In genomic region chr19:50548191-50549058, GRCh38 we compare ENCODE assay signal across 36 cellular contexts. TPM values are rescaled to one million over a fixed set of nuclear protein-coding genes. Genes with fewer than 3 reads are reported as not detected.
A peak's percentile ranks its signal among the peaks of the same experiment; 100 is the strongest.
DNase-seq lines count a peak whose midpoint lies in the region; ATAC-seq and TF ChIP-seq lines count a peak whose summit lies in the region.
"Had no signal": no experiment of that assay in that cellular context is flagged by ENCODE, and none has a peak within 500 bp of the region (broad histone marks: within the 10 kb centered on the region; RNA-seq: fewer than 3 reads in every experiment).

No MANE protein-coding gene starts in this region.

- intact Hi-C loops in uterus (cut with DNase I; ENCODE audit: low total_unique reads) = no loop called here

- H3K27me3 Mint-ChIP-seq in stimulated activated naive CD8-positive, alpha-beta T cell treated with anti-CD3 and anti-CD28 coated beads, Interleukin-15, amount 100 ng/mL, for 72 hours = peaks cover 48% of the 10 kb centered on the region

- no peak overlapping the region for H3K18ac ChIP-seq in trophoblast cell (ENCODE audit: low read length)

- H3K4me1 ChIP-seq in trophoblast cell (ENCODE audit: control insufficient read depth in 1 of 2, insufficient read depth in 2 of 2, low read length in 2 of 2) = no peaks in the 10 kb centered on the region
- no peaks in the 10 kb centered on the region for H3K4me1 ChIP-seq in uterus
- H3K4me1 ChIP-seq: parathyroid adenoma had no signal

- no peak overlapping the region for H2AK5ac ChIP-seq in trophoblast cell (ENCODE audit: low read length)

- H4K12ac ChIP-seq in trophoblast cell (ENCODE audit: low read depth, low read length) = no peak overlapping the region

- peaks cover 10% of the 10 kb centered on the region for H3K9me3 ChIP-seq in trophoblast cell (ENCODE audit: insufficient read depth, low read depth, low read length)
- no peaks in the 10 kb centered on the region for H3K9me3 ChIP-seq in uterus
- H3K9me3 ChIP-seq: heart left ventricle, upper lobe of left lung had no signal

- no peak overlapping the region for H3K27ac Mint-ChIP-seq in stimulated activated naive CD8-positive, alpha-beta T cell treated with anti-CD3 and anti-CD28 coated beads, Interleukin-15, amount 100 ng/mL, for 72 hours
- H3K27ac Mint-ChIP-seq: activated CD4-positive, alpha-beta T cell treated with anti-CD3 and anti-CD28 coated beads, Interleukin-2, amount 10 ng/mL, durations not matched to agents 7 days and 5 days; activated naive CD8-positive, alpha-beta T cell treated with anti-CD3 and anti-CD28 coated beads for 36 hours; activated T-cell treated with anti-CD3 and anti-CD28 coated beads, Interleukin-2, amount 50 U/mL, for 24 hours; CD4-positive, alpha-beta T cell; dendritic cell treated with granulocyte-macrophage colony-stimulating factor and Interleukin-4, amounts not matched to agents 40 ng/mL and 50 ng/mL, for 4 days; GM23338; HFFc6; nephron; WTC11 had no signal

- no peaks in the 10 kb centered on the region for H3K9me3 Mint-ChIP-seq in stimulated activated naive CD8-positive, alpha-beta T cell treated with anti-CD3 and anti-CD28 coated beads, Interleukin-15, amount 100 ng/mL, for 72 hours
- H3K9me3 Mint-ChIP-seq: activated CD4-positive, alpha-beta T cell treated with anti-CD3 and anti-CD28 coated beads, Interleukin-2, amount 10 ng/mL, durations not matched to agents 7 days and 5 days; activated naive CD8-positive, alpha-beta T cell treated with anti-CD3 and anti-CD28 coated beads for 36 hours; activated T-cell treated with anti-CD3 and anti-CD28 coated beads, Interleukin-2, amount 50 U/mL, for 24 hours; CD4-positive, alpha-beta T cell; dendritic cell treated with granulocyte-macrophage colony-stimulating factor and Interleukin-4, amounts not matched to agents 40 ng/mL and 50 ng/mL, for 4 days; HFFc6; nephron; WTC11 had no signal

- H3K14ac ChIP-seq in trophoblast cell (ENCODE audit: low read length) = no peak overlapping the region

- H3K4me1 Mint-ChIP-seq in stimulated activated naive CD8-positive, alpha-beta T cell treated with anti-CD3 and anti-CD28 coated beads, Interleukin-15, amount 100 ng/mL, for 72 hours = peaks cover 13% of the 10 kb centered on the region
- H3K4me1 Mint-ChIP-seq: activated CD4-positive, alpha-beta T cell treated with anti-CD3 and anti-CD28 coated beads, Interleukin-2, amount 10 ng/mL, durations not matched to agents 7 days and 5 days; activated naive CD8-positive, alpha-beta T cell treated with anti-CD3 and anti-CD28 coated beads for 36 hours; GM23338 had no signal

- H3K23ac ChIP-seq in trophoblast cell (ENCODE audit: low read length) = no peak overlapping the region

- no peak for TF ChIP-seq POLR2A in uterus (IDR thresholded peaks at IDR 0.05)

- no peak overlapping the region for H3K4me3 Mint-ChIP-seq in stimulated activated naive CD8-positive, alpha-beta T cell treated with anti-CD3 and anti-CD28 coated beads, Interleukin-15, amount 100 ng/mL, for 72 hours
- H3K4me3 Mint-ChIP-seq: activated CD4-positive, alpha-beta T cell treated with anti-CD3 and anti-CD28 coated beads, Interleukin-2, amount 10 ng/mL, durations not matched to agents 7 days and 5 days; activated naive CD8-positive, alpha-beta T cell treated with anti-CD3 and anti-CD28 coated beads for 36 hours; activated T-cell treated with anti-CD3 and anti-CD28 coated beads, Interleukin-2, amount 50 U/mL, for 24 hours; CD4-positive, alpha-beta T cell; dendritic cell treated with granulocyte-macrophage colony-stimulating factor and Interleukin-4, amounts not matched to agents 40 ng/mL and 50 ng/mL, for 4 days; GM23338; HFFc6; WTC11 had no signal

- H4K8ac ChIP-seq in trophoblast cell (ENCODE audit: low read depth, low read length) = no peak overlapping the region

- ATAC-seq in stimulated activated naive CD8-positive, alpha-beta T cell treated with anti-CD3 and anti-CD28 coated beads, Interleukin-15, amount 100 ng/mL, for 72 hours = peak; percentile 33
- ATAC-seq in stimulated activated naive CD8-positive, alpha-beta T cell treated with anti-CD3 and anti-CD28 coated beads, Interleukin-15, Interleukin-2, amounts not matched to agents 100 U/mL and 50 U/mL, for 24 hours = no peak
- no peak for ATAC-seq in GM18868 (IDR thresholded peaks at IDR 0.05; ENCODE audit: unreplicated experiment)
- ATAC-seq: esophagus mucosa, GM23338, heart left ventricle, right cardiac atrium had no signal

- H3K79me2 ChIP-seq in trophoblast cell (ENCODE audit: control insufficient read depth, insufficient read depth, low read length, poor library complexity) = no peaks in the 10 kb centered on the region
- H3K79me2 ChIP-seq: parathyroid adenoma had no signal

- H3K4me3 ChIP-seq in trophoblast cell (ENCODE audit: low read depth, low read length) (peak overlapping the region; percentile 20), uterus (no peak overlapping the region)
- H3K4me3 ChIP-seq: GM23338, heart left ventricle, lung, upper lobe of left lung had no signal

- no peak overlapping the region for H2BK5ac ChIP-seq in trophoblast cell (ENCODE audit: low read depth, low read length, poor library complexity)

- H3K79me1 ChIP-seq in trophoblast cell (ENCODE audit: low read length) = no peaks in the 10 kb centered on the region

- no peak for DNase-seq in stimulated activated naive CD8-positive, alpha-beta T cell treated with anti-CD3 and anti-CD28 coated beads, Interleukin-15, amount 100 ng/mL, for 72 hours
- no peak for DNase-seq in stimulated activated naive CD8-positive, alpha-beta T cell treated with anti-CD3 and anti-CD28 coated beads, Interleukin-15, Interleukin-2, amounts not matched to agents 100 U/mL and 50 U/mL, for 24 hours
- DNase-seq in hippocampal formation (lab: John Stamatoyannopoulos, UW) (peak; percentile 67 to 73), trophoblast cell (no peak), RKO (ENCODE audit: low spot score) (no peak), uterus (no peak)
- DNase-seq in stimulated activated CD8-positive, alpha-beta memory T cell treated with anti-CD3 and anti-CD28 coated beads, Interleukin-4, amount 100 ng/mL, for 48 hours = no peak
- DNase-seq: 8988T; activated CD4-positive, alpha-beta T cell treated with anti-CD3 and anti-CD28 coated beads, Interleukin-2, amount 10 ng/mL, durations not matched to agents 7 days and 5 days; activated effector memory CD4-positive, alpha-beta T cell treated with anti-CD3 and anti-CD28 coated beads, Interleukin-2, amount 50 U/mL, for 16 hours; activated naive CD8-positive, alpha-beta T cell treated with anti-CD3 and anti-CD28 coated beads for 36 hours; activated T-cell treated with anti-CD3 and anti-CD28 coated beads, Interleukin-2, amount 50 U/mL, for 24 hours; CD4-positive, alpha-beta T cell; foreskin fibroblast; heart left ventricle; HFFc6; kidney glomerular epithelial cell; NCI-H1092; NCI-H187 treated with DMSO at 0.1 percent for 48 hours; NCI-H510A; RPMI8226; stimulated activated CD4-positive, alpha-beta T cell treated with anti-CD3 and anti-CD28 coated beads, Interleukin-1b, Interleukin-23, amount 100 ng/mL, for 48 hours; T-helper 1 cell; upper lobe of left lung had no signal

- H3K4me2 ChIP-seq in trophoblast cell (ENCODE audit: low read length) = no peak overlapping the region
- H3K4me2 ChIP-seq: GM23338 had no signal

- no peak overlapping the region for H3K27ac ChIP-seq in trophoblast cell (ENCODE audit: low read depth, low read length)
- H3K27ac ChIP-seq in uterus = no peak overlapping the region
- H3K27ac ChIP-seq: heart left ventricle, parathyroid adenoma had no signal

- H2BK12ac ChIP-seq in trophoblast cell (ENCODE audit: low read length) = no peak overlapping the region

- no CpG with 5 or more reads among the region's 45 CpGs for WGBS in trophoblast cell (ENCODE audit: extremely low coverage, insufficient coverage, insufficient read length)

- H3K9ac ChIP-seq in trophoblast cell (ENCODE audit: low read length) = no peak overlapping the region
- H3K9ac ChIP-seq: parathyroid adenoma had no signal

- no peak overlapping the region for H2BK120ac ChIP-seq in trophoblast cell (ENCODE audit: insufficient read depth, low read length, poor library complexity)

- no peaks in the 10 kb centered on the region for H3K36me3 ChIP-seq in trophoblast cell (ENCODE audit: control insufficient read depth in 1 of 2, insufficient read depth in 2 of 2, low read length in 2 of 2)
- H3K36me3 ChIP-seq in uterus = no peaks in the 10 kb centered on the region
- H3K36me3 ChIP-seq: heart left ventricle, upper lobe of left lung had no signal

- no peak for TF ChIP-seq CTCF in uterus (IDR thresholded peaks at IDR 0.05)

- no peak overlapping the region for H4K91ac ChIP-seq in trophoblast cell (ENCODE audit: low read depth, low read length)

- H3K27me3 ChIP-seq in trophoblast cell (ENCODE audit: insufficient read depth, low read length) (peaks cover 31% of the 10 kb centered on the region), uterus (no peaks in the 10 kb centered on the region)

- no peak overlapping the region for H3K4ac ChIP-seq in trophoblast cell (ENCODE audit: low read depth, low read length)

- H2AFZ ChIP-seq in trophoblast cell (ENCODE audit: insufficient read depth, low read length, poor library complexity) = no peak overlapping the region
- H2AFZ ChIP-seq: GM23338, parathyroid adenoma had no signal

RNA-seq across cellular contexts. Expression of gene LRRC4B, which starts 19.8 kb away (rescaled TPM):
- 1.3 and 1.5 TPM in 2 replicates for polyA plus RNA-seq in trophoblast cell (2013)
- 10 to 100 TPM in 2 of 4 donors, 1 to 10 TPM in 2; 2.4 to 38.0 (median 13.2) TPM for total RNA-seq in uterus
- total RNA-seq: activated CD4-positive, alpha-beta T cell treated with anti-CD3 and anti-CD28 coated beads, Interleukin-2, amount 10 ng/mL, durations not matched to agents 7 days and 5 days; activated naive CD8-positive, alpha-beta T cell treated with anti-CD3 and anti-CD28 coated beads for 36 hours; CD4-positive, alpha-beta T cell had no signal

RNA-seq across cellular contexts. Expression of gene ASPDH, which starts 34.7 kb away (rescaled TPM):
- polyA plus RNA-seq in trophoblast cell (2013) = not detected in 2 replicates
- not detected for total RNA-seq in uterus
- total RNA-seq: activated CD4-positive, alpha-beta T cell treated with anti-CD3 and anti-CD28 coated beads, Interleukin-2, amount 10 ng/mL, durations not matched to agents 7 days and 5 days; activated naive CD8-positive, alpha-beta T cell treated with anti-CD3 and anti-CD28 coated beads for 36 hours; cardiac septum; CD4-positive, alpha-beta T cell; esophagus mucosa; GM23338; heart left ventricle; HFFc6; lung; mucosa of gallbladder; right cardiac atrium; SK-MEL-5; upper lobe of left lung; WTC11 had no signal
- polyA plus RNA-seq: GM23338, heart left ventricle, lung, right cardiac atrium had no signal

RNA-seq across cellular contexts. Expression of gene JOSD2, which starts 37.4 kb away (rescaled TPM):
- polyA plus RNA-seq in trophoblast cell (2013) = 19.0 and 19.3 TPM in 2 replicates
- total RNA-seq in uterus = 10 to 100 TPM in 1 of 4 donors, 1 to 10 TPM in 3; 1.8 to 22.8 (median 5.5) TPM

Comparison
In these comparisons a context has a peak if more than half of its experiments do, and no peak if none do; other contexts are left out.
1. DNase-seq: peak in hippocampal formation (2 of 2); none in stimulated activated naive CD8-positive, alpha-beta T cell treated with anti-CD3 and anti-CD28 coated beads, Interleukin-15, amount 100 ng/mL, for 72 hours (0 of 2), stimulated activated naive CD8-positive, alpha-beta T cell treated with anti-CD3 and anti-CD28 coated beads, Interleukin-15, Interleukin-2, amounts not matched to agents 100 U/mL and 50 U/mL, for 24 hours (single experiment), trophoblast cell (0 of 2), RKO (single experiment), stimulated activated CD8-positive, alpha-beta memory T cell treated with anti-CD3 and anti-CD28 coated beads, Interleukin-4, amount 100 ng/mL, for 48 hours (single experiment) and uterus (0 of 2).